19 cellular contexts compared by ENCODE assay signal in genomic region chr5:17907094-17907493, GRCh38.
DNase-seq lines count a peak whose midpoint lies in the region; ATAC-seq, FAIRE-seq and TF ChIP-seq lines count a peak whose summit lies in the region.
"Had no signal": no experiment of that assay in that cellular context is flagged by ENCODE, and none has a peak within 500 bp of the region (broad histone marks: within the 10 kb centered on the region; RNA-seq: fewer than 3 reads in every experiment).

No MANE protein-coding gene starts in this region.

- FAIRE-seq in GM12891 (lab: Jason Lieb, UNC), result no peak
- FAIRE-seq in D721Med (lab: Jason Lieb, UNC), result no peak
- FAIRE-seq: TTC549 had no signal

- no peak overlapping the region for H3K4me3 ChIP-seq in suprapubic skin
- H3K4me3 ChIP-seq: SJCRH30 had no signal

- TF ChIP-seq CTCF in nephron progenitor cell (IDR thresholded peaks at IDR 0.05) (no peak), glutamatergic neuron (IDR thresholded peaks at IDR 0.05; ENCODE audit: partially characterized antibody, unreplicated experiment) (no peak), suprapubic skin (IDR thresholded peaks at IDR 0.05) (no peak), D721Med (IDR thresholded peaks at IDR 0.05; ENCODE audit: insufficient read depth, missing control alignments) (no peak)

- TF ChIP-seq POLR2A in GM12891 (IDR thresholded peaks at IDR 0.05; ENCODE audit: low read depth, low read length) (no peak), suprapubic skin (IDR thresholded peaks at IDR 0.05) (no peak)

- no peaks in the 10 kb centered on the region for H3K36me3 Mint-ChIP-seq in nephron progenitor cell (ENCODE audit: low read depth)
- peaks cover 6% of the 10 kb centered on the region for H3K36me3 Mint-ChIP-seq in glutamatergic neuron (ENCODE audit: unreplicated experiment)
- H3K36me3 Mint-ChIP-seq: activated CD4-positive, alpha-beta memory T cell treated with anti-CD3 and anti-CD28 coated beads for 36 hours had no signal

- no peaks in the 10 kb centered on the region for H3K4me1 Mint-ChIP-seq in nephron progenitor cell
- H3K4me1 Mint-ChIP-seq in glutamatergic neuron (ENCODE audit: low read depth, unreplicated experiment), result no peaks in the 10 kb centered on the region
- H3K4me1 Mint-ChIP-seq: stimulated activated naive CD8-positive, alpha-beta T cell treated with anti-CD3 and anti-CD28 coated beads, Interleukin-15, amount 100 ng/mL, for 72 hours had no signal

- 55% methylated on average over 2 of the region's 2 CpGs for WGBS in suprapubic skin

- DNase-seq in GM12891 (ENCODE audit: insufficient read length, low spot score), result no peak
- peak; percentile 32 for DNase-seq in MV-4-11 (lab: John Stamatoyannopoulos, UW)
- no peak for DNase-seq in nephron progenitor cell
- DNase-seq in glutamatergic neuron, result no peak
- no peak for DNase-seq in suprapubic skin (ENCODE audit: low spot score in 2 of 2)
- no peak for DNase-seq in D721Med (ENCODE audit: insufficient read length, low spot score)
- DNase-seq: activated CD4-positive, alpha-beta memory T cell treated with anti-CD3 and anti-CD28 coated beads for 36 hours; anterior cingulate cortex; Calu3; GOT3; IMR-90; kidney glomerular epithelial cell; NCI-H1417 treated with DMSO at 0.1 percent for 48 hours; SJCRH30; stimulated activated naive CD8-positive, alpha-beta T cell treated with anti-CD3 and anti-CD28 coated beads, Interleukin-15, amount 100 ng/mL, for 72 hours had no signal

- no peak overlapping the region for H3K4me3 Mint-ChIP-seq in nephron progenitor cell
- H3K4me3 Mint-ChIP-seq in glutamatergic neuron (ENCODE audit: unreplicated experiment), result no peak overlapping the region
- H3K4me3 Mint-ChIP-seq: activated CD4-positive, alpha-beta memory T cell treated with anti-CD3 and anti-CD28 coated beads for 36 hours; stimulated activated naive CD8-positive, alpha-beta T cell treated with anti-CD3 and anti-CD28 coated beads, Interleukin-15, amount 100 ng/mL, for 72 hours had no signal

- no peaks in the 10 kb centered on the region for H3K4me1 ChIP-seq in suprapubic skin
- H3K4me1 ChIP-seq: parathyroid adenoma, SJCRH30 had no signal

- no peaks in the 10 kb centered on the region for H3K36me3 ChIP-seq in suprapubic skin
- H3K36me3 ChIP-seq: SJCRH30 had no signal

- H3K9me3 ChIP-seq in suprapubic skin, result no peaks in the 10 kb centered on the region
- H3K9me3 ChIP-seq: SJCRH30 had no signal

- peaks cover 5% of the 10 kb centered on the region for H3K9me3 Mint-ChIP-seq in nephron progenitor cell
- peaks cover 4% of the 10 kb centered on the region for H3K9me3 Mint-ChIP-seq in glutamatergic neuron (ENCODE audit: unreplicated experiment)

- no peak overlapping the region for H3K27ac Mint-ChIP-seq in nephron progenitor cell
- no peak overlapping the region for H3K27ac Mint-ChIP-seq in glutamatergic neuron (ENCODE audit: unreplicated experiment)
- H3K27ac Mint-ChIP-seq: activated CD4-positive, alpha-beta memory T cell treated with anti-CD3 and anti-CD28 coated beads for 36 hours; stimulated activated naive CD8-positive, alpha-beta T cell treated with anti-CD3 and anti-CD28 coated beads, Interleukin-15, amount 100 ng/mL, for 72 hours had no signal

- no peaks in the 10 kb centered on the region for H3K27me3 ChIP-seq in suprapubic skin
- H3K27me3 ChIP-seq: SJCRH30 had no signal

- no peak for TF ChIP-seq EP300 in suprapubic skin (IDR thresholded peaks at IDR 0.05)

- ATAC-seq in GM21390 (IDR thresholded peaks at IDR 0.05; ENCODE audit: unreplicated experiment) (peak; percentile 56), HG02938 (IDR thresholded peaks at IDR 0.05; ENCODE audit: unreplicated experiment) (peak; percentile 43)
- ATAC-seq: stimulated activated naive CD8-positive, alpha-beta T cell treated with anti-CD3 and anti-CD28 coated beads, Interleukin-15, amount 100 ng/mL, for 72 hours had no signal

- H3K27me3 Mint-ChIP-seq in nephron progenitor cell (ENCODE audit: low read depth, poor library complexity) (no peaks in the 10 kb centered on the region), glutamatergic neuron (ENCODE audit: unreplicated experiment) (no peaks in the 10 kb centered on the region)
- H3K27me3 Mint-ChIP-seq: activated CD4-positive, alpha-beta memory T cell treated with anti-CD3 and anti-CD28 coated beads for 36 hours; stimulated activated naive CD8-positive, alpha-beta T cell treated with anti-CD3 and anti-CD28 coated beads, Interleukin-15, amount 100 ng/mL, for 72 hours had no signal

- no peak overlapping the region for H3K27ac ChIP-seq in suprapubic skin
- H3K27ac ChIP-seq: parathyroid adenoma, SJCRH30 had no signal

TF ChIP-seq in GM12891, 5 proteins besides CTCF, POLR2A, EP300 and RAD21:
- TF ChIP-seq TAF1 (IDR thresholded peaks at IDR 0.05; ENCODE audit: low read depth, low read length), result no peak
- TF ChIP-seq POLR2AphosphoS5 (IDR thresholded peaks at IDR 0.05; ENCODE audit: low read depth, low read length), result no peak
- TF ChIP-seq PAX5 (IDR thresholded peaks at IDR 0.05; ENCODE audit: insufficient read depth, low read length, severe bottlenecking), result peak; percentile 88
- TF ChIP-seq POU2F2 (IDR thresholded peaks at IDR 0.05; ENCODE audit: low read depth, low read length), result no peak
- TF ChIP-seq SPI1 (IDR thresholded peaks at IDR 0.05; ENCODE audit: low read depth, low read length), result no peak
TF ChIP-seq in GM12891: peak in this region for 1.
